In genomic region chr17:78127888-78128615, GRCh38 we compare ENCODE assay signal across 8 cellular contexts. TPM values are rescaled to one million over a fixed set of nuclear protein-coding genes. Genes with fewer than 3 reads are reported as not detected.
DNase-seq lines count a peak whose midpoint lies in the region; ATAC-seq and TF ChIP-seq lines count a peak whose summit lies in the region.

No MANE protein-coding gene starts in this region.

- peak; percentile 55 for DNase-seq in activated CD8-positive, alpha-beta memory T cell treated with anti-CD3 and anti-CD28 coated beads, Interleukin-2, amount 10 ng/mL, durations not matched to agents 7 days and 5 days
- no peak for DNase-seq in activated CD8-positive, alpha-beta memory T cell treated with anti-CD3 and anti-CD28 coated beads, Interleukin-2, amount 50 U/mL, for 48 hours
- DNase-seq in WTC11 (ENCODE audit: low spot score): peak; percentile 61
- DNase-seq in fibroblast of the aortic adventitia (ENCODE audit: low read depth): no peak
- DNase-seq in neural crest cell (ENCODE audit: low read depth, low spot score): no peak
- DNase-seq in NCI-H2227 treated with DMSO at 0.1 percent for 48 hours (lab: John Stamatoyannopoulos, UW): no peak
- no peak for DNase-seq in cerebellar cortex (ENCODE audit: low spot score)

- peak overlapping the region; percentile 59 for H3K4me3 ChIP-seq in fibroblast of the aortic adventitia (ENCODE audit: low read depth, low read length)

- H3K27me3 Mint-ChIP-seq in activated CD8-positive, alpha-beta memory T cell treated with anti-CD3 and anti-CD28 coated beads, Interleukin-2, amount 10 ng/mL, durations not matched to agents 7 days and 5 days: no peaks in the 10 kb centered on the region
- H3K27me3 Mint-ChIP-seq in WTC11 (ENCODE audit: low read depth): peaks cover 10% of the 10 kb centered on the region
- H3K27me3 Mint-ChIP-seq in neural crest cell (ENCODE audit: low read depth): peaks cover 26% of the 10 kb centered on the region

- peak overlapping the region; percentile 88 for H3K27ac Mint-ChIP-seq in activated CD8-positive, alpha-beta memory T cell treated with anti-CD3 and anti-CD28 coated beads, Interleukin-2, amount 10 ng/mL, durations not matched to agents 7 days and 5 days
- H3K27ac Mint-ChIP-seq in WTC11 (no peak overlapping the region), neural crest cell (ENCODE audit: unreplicated experiment) (peak overlapping the region; percentile 94)

- ATAC-seq in activated CD8-positive, alpha-beta memory T cell treated with anti-CD3 and anti-CD28 coated beads, Interleukin-2, amount 10 ng/mL, durations not matched to agents 7 days and 5 days: no peak
- ATAC-seq in WTC11: peak; percentile 23
- no peak for ATAC-seq in GM21526 (IDR thresholded peaks at IDR 0.05; ENCODE audit: low FRiP score, unreplicated experiment)

- H3K36me3 Mint-ChIP-seq in activated CD8-positive, alpha-beta memory T cell treated with anti-CD3 and anti-CD28 coated beads, Interleukin-2, amount 10 ng/mL, durations not matched to agents 7 days and 5 days: peaks cover 36% of the 10 kb centered on the region
- H3K36me3 Mint-ChIP-seq in WTC11: peaks cover 7% of the 10 kb centered on the region
- H3K36me3 Mint-ChIP-seq in neural crest cell (ENCODE audit: low read depth): no peaks in the 10 kb centered on the region

- TF ChIP-seq CTCF in WTC11 (IDR thresholded peaks at IDR 0.05) (no peak), fibroblast of the aortic adventitia (IDR thresholded peaks at IDR 0.05; ENCODE audit: insufficient read depth, low read length) (no peak), neural crest cell (conservative IDR thresholded peaks at IDR 0.05) (no peak)

- CTCF ChIA-PET in activated CD8-positive, alpha-beta memory T cell treated with anti-CD3 and anti-CD28 coated beads, Interleukin-2, amount 10 ng/mL, durations not matched to agents 7 days and 5 days (lab: Charles Lee): interaction anchor here (0.7 to 17.0 kb wide), 7 partner anchors 8 to 48 kb away, joined by 3 to 257 read pairs (median 9); no protein-coding TSS in a partner anchor
- CTCF ChIA-PET in WTC11 (lab: Charles Lee): interaction anchor here (0.8 to 4.6 kb wide), 11 partner anchors 10 to 123 kb away, joined by 3 to 65 read pairs (median 5); partner anchors contain the start of genes AFMID and TK1

- peaks cover 48% of the 10 kb centered on the region for H3K4me1 Mint-ChIP-seq in activated CD8-positive, alpha-beta memory T cell treated with anti-CD3 and anti-CD28 coated beads, Interleukin-2, amount 10 ng/mL, durations not matched to agents 7 days and 5 days
- peaks cover 29% of the 10 kb centered on the region for H3K4me1 Mint-ChIP-seq in WTC11
- peaks cover 30% of the 10 kb centered on the region for H3K4me1 Mint-ChIP-seq in neural crest cell

- H3K9me3 Mint-ChIP-seq in activated CD8-positive, alpha-beta memory T cell treated with anti-CD3 and anti-CD28 coated beads, Interleukin-2, amount 10 ng/mL, durations not matched to agents 7 days and 5 days (ENCODE audit: low read depth): no peaks in the 10 kb centered on the region
- no peaks in the 10 kb centered on the region for H3K9me3 Mint-ChIP-seq in WTC11
- no peaks in the 10 kb centered on the region for H3K9me3 Mint-ChIP-seq in neural crest cell

- H3K4me3 Mint-ChIP-seq in activated CD8-positive, alpha-beta memory T cell treated with anti-CD3 and anti-CD28 coated beads, Interleukin-2, amount 10 ng/mL, durations not matched to agents 7 days and 5 days: peak overlapping the region; percentile 88
- peak overlapping the region; percentile 80 for H3K4me3 Mint-ChIP-seq in WTC11
- H3K4me3 Mint-ChIP-seq in neural crest cell: peak overlapping the region; percentile 87

- POLR2A ChIA-PET in WTC11 (lab: Charles Lee): interaction anchor here (0.5 to 1.8 kb wide), 7 partner anchors 12 to 907 kb away, joined by 3 to 6 read pairs (median 4); partner anchors contain the start of genes AFMID, TK1 and TNRC6C

TF ChIP-seq in WTC11, 78 proteins besides CTCF, POLR2A, EP300 and RAD21:
- TF ChIP-seq PRDM15 (CRISPR knock-in tag; IDR thresholded peaks at IDR 0.05) (peak; percentile 47; the same call in 1 of the 2 replicates), HMGXB4 (CRISPR knock-in tag; IDR thresholded peaks at IDR 0.05) (peak; percentile 64; the same call in 1 of the 2 replicates), NR1H2 (CRISPR knock-in tag; IDR thresholded peaks at IDR 0.05) (no peak), FOXK1 (CRISPR knock-in tag; IDR thresholded peaks at IDR 0.05) (no peak), E2F4 (CRISPR knock-in tag; IDR thresholded peaks at IDR 0.05; ENCODE audit: borderline replicate concordance, low read depth) (no peak; the same call in 1 of the 2 replicates)

RNA-seq across cellular contexts. Expression of gene TMC6, which starts 0.5 kb away (rescaled TPM):
- 100 to 1,000 TPM; 347 to 431 TPM for total RNA-seq in activated CD8-positive, alpha-beta memory T cell treated with anti-CD3 and anti-CD28 coated beads, Interleukin-2, amount 10 ng/mL, durations not matched to agents 7 days and 5 days
- total RNA-seq in WTC11 (2021) (90.9 to 120 TPM (median 93.2 TPM) in 3 replicates), fibroblast of the aortic adventitia (ENCODE audit: low replicate concordance) (1.2 TPM in 1 of 2 replicates, not detected in the other), neural crest cell (85.0 and 86.0 TPM in 2 replicates)

RNA-seq across cellular contexts. Expression of gene TMC8, which starts 2.5 kb away (rescaled TPM):
- total RNA-seq in activated CD8-positive, alpha-beta memory T cell treated with anti-CD3 and anti-CD28 coated beads, Interleukin-2, amount 10 ng/mL, durations not matched to agents 7 days and 5 days: 100 to 1,000 TPM; 251 to 292 TPM
- 2.9 to 3.7 TPM (median 3.1 TPM) in 3 replicates for total RNA-seq in WTC11 (2021)
- not detected in 2 replicates for total RNA-seq in fibroblast of the aortic adventitia (ENCODE audit: low replicate concordance)
- 0.71 and 0.79 TPM in 2 replicates for total RNA-seq in neural crest cell

RNA-seq across cellular contexts. Expression of gene C17orf99, which starts 18.1 kb away (rescaled TPM):
- total RNA-seq in activated CD8-positive, alpha-beta memory T cell treated with anti-CD3 and anti-CD28 coated beads, Interleukin-2, amount 10 ng/mL, durations not matched to agents 7 days and 5 days: not detected
- total RNA-seq in WTC11 (2021) (not detected in 3 replicates), fibroblast of the aortic adventitia (ENCODE audit: low replicate concordance) (not detected in 2 replicates), neural crest cell (not detected in 2 replicates)

RNA-seq across cellular contexts. Expression of gene SYNGR2, which starts 40.3 kb away (rescaled TPM):
- total RNA-seq in activated CD8-positive, alpha-beta memory T cell treated with anti-CD3 and anti-CD28 coated beads, Interleukin-2, amount 10 ng/mL, durations not matched to agents 7 days and 5 days: 10 to 100 TPM; 41.2 to 80.3 TPM
- total RNA-seq in WTC11 (2021) (47.7 to 50.3 TPM (median 50.2 TPM) in 3 replicates), fibroblast of the aortic adventitia (ENCODE audit: low replicate concordance) (0.90 and 4.6 TPM in 2 replicates), neural crest cell (19.3 and 23.0 TPM in 2 replicates)

RNA-seq across cellular contexts. Expression of gene TK1, which starts 58.8 kb away (rescaled TPM):
- total RNA-seq in activated CD8-positive, alpha-beta memory T cell treated with anti-CD3 and anti-CD28 coated beads, Interleukin-2, amount 10 ng/mL, durations not matched to agents 7 days and 5 days: 100 to 1,000 TPM; 145 to 164 TPM
- total RNA-seq in WTC11 (2021) (72.5 to 84.1 TPM (median 82.6 TPM) in 3 replicates), fibroblast of the aortic adventitia (ENCODE audit: low replicate concordance) (4.3 and 75.9 TPM in 2 replicates), neural crest cell (48.7 and 53.9 TPM in 2 replicates)

Comparison
In these comparisons a context has a peak if more than half of its experiments do, and no peak if none do; other contexts are left out.
1. DNase-seq: peak in activated CD8-positive, alpha-beta memory T cell treated with anti-CD3 and anti-CD28 coated beads, Interleukin-2, amount 10 ng/mL, durations not matched to agents 7 days and 5 days (single experiment) and WTC11 (single experiment); none in activated CD8-positive, alpha-beta memory T cell treated with anti-CD3 and anti-CD28 coated beads, Interleukin-2, amount 50 U/mL, for 48 hours (single experiment), fibroblast of the aortic adventitia (single experiment), neural crest cell (single experiment), NCI-H2227 treated with DMSO at 0.1 percent for 48 hours (single experiment) and cerebellar cortex (single experiment).
2. RNA of gene TMC6, which starts 0.5 kb away (total RNA-seq): 347 to 431 TPM in activated CD8-positive, alpha-beta memory T cell treated with anti-CD3 and anti-CD28 coated beads, Interleukin-2, amount 10 ng/mL, durations not matched to agents 7 days and 5 days, 90.9 to 120 TPM in WTC11 and 85.0 to 86.0 TPM in neural crest cell; 1.2 TPM in fibroblast of the aortic adventitia; every median in the first group is over 10 times any median in the second.
3. RNA of gene TMC8, which starts 2.5 kb away (total RNA-seq): 251 to 292 TPM in activated CD8-positive, alpha-beta memory T cell treated with anti-CD3 and anti-CD28 coated beads, Interleukin-2, amount 10 ng/mL, durations not matched to agents 7 days and 5 days; 2.9 to 3.7 TPM in WTC11, 0.71 to 0.79 TPM in neural crest cell and not detected in fibroblast of the aortic adventitia; every median in the first group is over 10 times any median in the second.
4. Peak in every context shown above with its lines, with median percentiles within 50 percentile points of each other: H3K4me3 Mint-ChIP-seq.